34 cellular contexts compared by ENCODE assay signal in the genomic region with DNA sequence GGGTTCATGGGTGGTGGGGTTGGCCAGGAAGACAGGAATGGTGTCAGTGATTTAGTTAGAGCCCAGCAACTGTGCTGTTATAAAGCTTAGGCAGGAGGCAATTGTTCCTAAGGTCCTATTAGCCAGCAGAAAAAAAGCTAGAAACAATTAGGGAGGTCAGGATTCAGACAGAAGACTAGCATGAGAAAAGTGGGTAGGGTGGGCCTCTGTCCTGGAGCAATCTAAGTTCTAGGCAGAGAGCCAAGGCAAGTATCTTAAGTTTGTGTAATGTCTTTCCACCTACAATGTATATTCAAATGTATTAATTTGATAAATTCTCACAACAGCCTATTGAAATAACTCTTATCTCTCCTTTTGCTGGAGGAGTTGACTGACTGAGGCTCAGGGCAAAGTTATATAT.
"Had no signal": no experiment of that assay in that cellular context is flagged by ENCODE, and none has a peak within 500 bp of the region (broad histone marks: within the 10 kb centered on the region; RNA-seq: fewer than 3 reads in every experiment).

No MANE protein-coding gene starts in this region.

- H3K4me3 Mint-ChIP-seq: activated CD4-positive, alpha-beta memory T cell treated with anti-CD3 and anti-CD28 coated beads, Interleukin-2, amount 10 ng/mL, durations not matched to agents 7 days and 5 days; activated CD4-positive, alpha-beta T cell treated with anti-CD3 and anti-CD28 coated beads, Interleukin-2, amount 10 ng/mL, durations not matched to agents 7 days and 5 days; activated T-cell treated with anti-CD3 and anti-CD28 coated beads, Interleukin-2, amount 50 U/mL, for 4 hours; activated T-helper 17 cell treated with anti-CD3 and anti-CD28 coated beads, Interleukin-2, amount 50 U/mL, for 72 hours; naive B cell; neural crest cell; stimulated activated memory B cell treated with anti-CD40 and anti-IgM and Interleukin-4, amounts not matched to agents 10 μg/mL and 1 μg/mL and 100 μg/mL, for 72 hours; T-helper 17 cell had no signal

- H3K27me3 ChIP-seq: breast epithelium, esophagus squamous epithelium, gastrocnemius medialis, right atrium auricular region, stomach, tibial artery had no signal

- H3K27ac ChIP-seq: breast epithelium, epithelial cell of prostate, esophagus squamous epithelium, gastrocnemius medialis, right atrium auricular region, stomach, tibial artery had no signal

- FAIRE-seq: keratinocyte, urothelium cell line had no signal

- H3K27me3 Mint-ChIP-seq: activated CD4-positive, alpha-beta T cell treated with anti-CD3 and anti-CD28 coated beads, Interleukin-2, amount 10 ng/mL, durations not matched to agents 7 days and 5 days; stimulated activated memory B cell treated with anti-CD40 and anti-IgM and Interleukin-4, amounts not matched to agents 10 μg/mL and 1 μg/mL and 100 μg/mL, for 72 hours had no signal

- H3K9me3 Mint-ChIP-seq: activated CD4-positive, alpha-beta memory T cell treated with anti-CD3 and anti-CD28 coated beads, Interleukin-2, amount 10 ng/mL, durations not matched to agents 7 days and 5 days; activated CD4-positive, alpha-beta T cell treated with anti-CD3 and anti-CD28 coated beads, Interleukin-2, amount 10 ng/mL, durations not matched to agents 7 days and 5 days; activated T-cell treated with anti-CD3 and anti-CD28 coated beads, Interleukin-2, amount 50 U/mL, for 4 hours; activated T-helper 17 cell treated with anti-CD3 and anti-CD28 coated beads, Interleukin-2, amount 50 U/mL, for 72 hours; naive B cell; neural crest cell; stimulated activated memory B cell treated with anti-CD40 and anti-IgM and Interleukin-4, amounts not matched to agents 10 μg/mL and 1 μg/mL and 100 μg/mL, for 72 hours had no signal

- H3K4me3 ChIP-seq: breast epithelium, esophagus squamous epithelium, gastrocnemius medialis, right atrium auricular region, smooth muscle cell, stomach, tibial artery had no signal

- H3K4me1 Mint-ChIP-seq: activated CD4-positive, alpha-beta memory T cell treated with anti-CD3 and anti-CD28 coated beads, Interleukin-2, amount 10 ng/mL, durations not matched to agents 7 days and 5 days; activated CD4-positive, alpha-beta T cell treated with anti-CD3 and anti-CD28 coated beads, Interleukin-2, amount 10 ng/mL, durations not matched to agents 7 days and 5 days; activated T-helper 17 cell treated with anti-CD3 and anti-CD28 coated beads, Interleukin-2, amount 50 U/mL, for 72 hours; naive B cell; stimulated activated memory B cell treated with anti-CD40 and anti-IgM and Interleukin-4, amounts not matched to agents 10 μg/mL and 1 μg/mL and 100 μg/mL, for 72 hours; T-helper 17 cell had no signal

- H3K4me1 ChIP-seq: breast epithelium had no signal

- H3K36me3 ChIP-seq: breast epithelium, esophagus squamous epithelium, gastrocnemius medialis, right atrium auricular region, stomach, tibial artery had no signal

- H3K9me3 ChIP-seq: breast epithelium, esophagus squamous epithelium, gastrocnemius medialis, right atrium auricular region, stomach, tibial artery had no signal

- DNase-seq: activated CD4-positive, alpha-beta memory T cell treated with anti-CD3 and anti-CD28 coated beads, Interleukin-2, amount 10 ng/mL, durations not matched to agents 7 days and 5 days; activated CD4-positive, alpha-beta T cell treated with anti-CD3 and anti-CD28 coated beads for 1 hour; activated CD4-positive, alpha-beta T cell treated with anti-CD3 and anti-CD28 coated beads, Interleukin-2, amount 10 ng/mL, durations not matched to agents 7 days and 5 days; activated CD8-positive, alpha-beta memory T cell treated with anti-CD3 and anti-CD28 coated beads, Interleukin-2, amount 50 U/mL, for 48 hours; activated gamma-delta T cell treated with Interleukin-2 at 50 U/mL for 16 hours; activated naive CD4-positive, alpha-beta T cell treated with anti-CD3 and anti-CD28 coated beads, Interleukin-2, amount 50 U/mL, for 16 hours; activated T-cell treated with anti-CD3 and anti-CD28 coated beads, Interleukin-2, amount 50 U/mL, for 4 hours; central memory CD4-positive, alpha-beta T cell; dermis blood vessel endothelial cell; effector CD4-positive, alpha-beta T cell; esophagus squamous epithelium; gastrocnemius medialis; hippocampal formation; left colon; mammary epithelial cell; naive B cell; occipital lobe; stimulated activated CD4-positive, alpha-beta T cell treated with anti-CD3 and anti-CD28 coated beads, Interleukin-1b, Interleukin-23, amount 100 ng/mL, for 48 hours; stimulated activated CD4-positive, alpha-beta T cell treated with anti-CD3 and anti-CD28 coated beads, Interleukin-4, amount 100 ng/mL, for 4 hours; stimulated activated CD8-positive, alpha-beta memory T cell treated with anti-CD3 and anti-CD28 coated beads, Interleukin-4, amount 100 ng/mL, for 48 hours; stomach; SW 1271; T-helper 17 cell; T1000; tibial artery had no signal

- H3K36me3 Mint-ChIP-seq: naive B cell; stimulated activated memory B cell treated with anti-CD40 and anti-IgM and Interleukin-4, amounts not matched to agents 10 μg/mL and 1 μg/mL and 100 μg/mL, for 72 hours had no signal

- H3K27ac Mint-ChIP-seq: activated CD4-positive, alpha-beta memory T cell treated with anti-CD3 and anti-CD28 coated beads, Interleukin-2, amount 10 ng/mL, durations not matched to agents 7 days and 5 days; activated CD4-positive, alpha-beta T cell treated with anti-CD3 and anti-CD28 coated beads, Interleukin-2, amount 10 ng/mL, durations not matched to agents 7 days and 5 days; activated T-helper 17 cell treated with anti-CD3 and anti-CD28 coated beads, Interleukin-2, amount 50 U/mL, for 72 hours; stimulated activated memory B cell treated with anti-CD40 and anti-IgM and Interleukin-4, amounts not matched to agents 10 μg/mL and 1 μg/mL and 100 μg/mL, for 72 hours had no signal
